ENCODE assay signal across 24 cellular contexts in the genomic region with DNA sequence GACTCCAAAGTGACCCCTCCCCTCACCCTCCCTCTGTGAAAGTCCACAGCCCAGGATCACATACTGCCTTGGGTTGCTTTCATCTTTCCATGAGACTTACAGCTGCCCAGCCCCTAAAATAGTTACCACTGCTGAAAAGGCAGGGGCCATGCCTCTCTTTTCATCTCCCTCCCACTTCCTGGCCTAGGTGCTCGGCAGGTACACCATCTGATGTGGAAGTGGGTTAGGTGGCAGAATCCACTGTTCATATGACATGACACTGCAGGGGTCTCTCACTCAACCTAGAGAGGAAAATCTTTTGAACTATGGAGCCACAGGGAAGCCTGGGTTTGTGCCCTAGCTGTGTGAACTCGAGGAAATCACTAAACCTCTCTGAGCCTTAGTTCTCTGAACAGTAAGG. TPM values are rescaled to one million over a fixed set of nuclear protein-coding genes. Genes with fewer than 3 reads are reported as not detected.
"Had no signal": no experiment of that assay in that cellular context is flagged by ENCODE, and none has a peak within 500 bp of the region (broad histone marks: within the 10 kb centered on the region; RNA-seq: fewer than 3 reads in every experiment).

No MANE protein-coding gene starts in this region.

- H3K9me3 Mint-ChIP-seq: IgD-negative memory B cell had no signal

- DNase-seq: Kasumi-1, MM.1S, NCI-H1092 treated with DMSO at 0.1 percent for 48 hours, NCI-H1436, NCI-H187, NCI-H2029, NCI-H2081 treated with DMSO at 0.1 percent for 48 hours, NCI-H2171, NCI-H226, NCI-H446, NCI-H510A, NCI-H524 treated with DMSO at 0.1 percent for 48 hours, NCI-H69, NCI-H774, Right ventricle myocardium superior, RPMI8226, SIG-M5 had no signal

- H3K4me1 Mint-ChIP-seq: IgD-negative memory B cell had no signal

- H3K4me3 Mint-ChIP-seq: IgD-negative memory B cell had no signal

- H3K36me3 Mint-ChIP-seq: IgD-negative memory B cell had no signal

- FAIRE-seq: K562, RCC 7860 had no signal

- H3K36me3 ChIP-seq: SJSA1 had no signal

- H3K4me2 ChIP-seq: KMS-11 had no signal

- H3K27me3 ChIP-seq: SJSA1 had no signal

- H3K9ac ChIP-seq: KMS-11 had no signal

- H3K27ac Mint-ChIP-seq: IgD-negative memory B cell had no signal

- H3K4me3 ChIP-seq: K562, SJSA1, SK-N-MC had no signal

- ATAC-seq: K562 had no signal

- H3K27me3 Mint-ChIP-seq: IgD-negative memory B cell had no signal

- H3K9me3 ChIP-seq: SJSA1 had no signal

- H3K27ac ChIP-seq: KMS-11, SJSA1, SK-N-MC had no signal

RNA-seq across cellular contexts. Expression of a gene that starts 50.4 kb away (rescaled TPM):
- total RNA-seq: HT1080, SJSA1 had no signal
